11 cellular contexts compared by ENCODE assay signal in genomic region chr3:133447751-133448477, GRCh38. TPM values are rescaled to one million over a fixed set of nuclear protein-coding genes. Genes with fewer than 3 reads are reported as not detected.
DNase-seq lines count a peak whose midpoint lies in the region; ATAC-seq and TF ChIP-seq lines count a peak whose summit lies in the region.
"Had no signal": no experiment of that assay in that cellular context is flagged by ENCODE, and none has a peak within 500 bp of the region (broad histone marks: within the 10 kb centered on the region; RNA-seq: fewer than 3 reads in every experiment).

No MANE protein-coding gene starts in this region.

- H3K27me3 ChIP-seq in upper lobe of left lung, result no peaks in the 10 kb centered on the region

- DNase-seq in GM12865 (ENCODE audit: low read depth) (peak; percentile 62), cerebellar cortex (ENCODE audit: low spot score) (no peak), upper lobe of left lung (no peak), NCI-H2227 treated with DMSO at 0.1 percent for 48 hours (lab: John Stamatoyannopoulos, UW) (no peak)
- DNase-seq: DMS53, hippocampal formation, NCI-H2081 had no signal

- peak overlapping the region; percentile 34 for H3K4me3 Mint-ChIP-seq in activated T-helper 17 cell treated with anti-CD3 and anti-CD28 coated beads, Interleukin-2, amount 50 U/mL, for 72 hours

- ATAC-seq in GM19395 (IDR thresholded peaks at IDR 0.05; ENCODE audit: unreplicated experiment) (peak; percentile 26), HG03432 (IDR thresholded peaks at IDR 0.05; ENCODE audit: unreplicated experiment) (peak; percentile 41), upper lobe of left lung (ENCODE audit: low FRiP score in 2 of 2) (no peak), GM19328 (IDR thresholded peaks at IDR 0.05; ENCODE audit: unreplicated experiment) (no peak)
- no peak for ATAC-seq in activated T-helper 17 cell treated with anti-CD3 and anti-CD28 coated beads, Interleukin-2, amount 50 U/mL, for 72 hours (replicated peaks)

- H3K4me1 ChIP-seq in upper lobe of left lung, result peaks cover 0 to 6% (median 0%) of the 10 kb centered on the region in 4 donors

- H3K9me3 ChIP-seq in upper lobe of left lung, result no peaks in the 10 kb centered on the region

- H3K27ac ChIP-seq in upper lobe of left lung, result no peak overlapping the region

- H3K36me3 ChIP-seq in upper lobe of left lung, result no peaks in the 10 kb centered on the region

- WGBS in upper lobe of left lung, 2 donors, result 80 to 81% methylated on average over 3 to 4 of the region's 4 CpGs

- H3K4me3 ChIP-seq in GM12865 (ENCODE audit: low read depth, low read length) (peak overlapping the region; percentile 6), upper lobe of left lung (no peak overlapping the region)

- H3K4me1 Mint-ChIP-seq in activated T-helper 17 cell treated with anti-CD3 and anti-CD28 coated beads, Interleukin-2, amount 50 U/mL, for 72 hours, result peaks cover 37% of the 10 kb centered on the region

- H3K36me3 Mint-ChIP-seq in activated T-helper 17 cell treated with anti-CD3 and anti-CD28 coated beads, Interleukin-2, amount 50 U/mL, for 72 hours (ENCODE audit: low read depth), result no peaks in the 10 kb centered on the region

- TF ChIP-seq CTCF in GM12865 (IDR thresholded peaks at IDR 0.05; ENCODE audit: insufficient read depth, low read depth, low read length, missing control alignments) (no peak), upper lobe of left lung (IDR thresholded peaks at IDR 0.05) (no peak)

- no peak for TF ChIP-seq POLR2A in upper lobe of left lung (IDR thresholded peaks at IDR 0.05)

- H3K9me3 Mint-ChIP-seq in activated T-helper 17 cell treated with anti-CD3 and anti-CD28 coated beads, Interleukin-2, amount 50 U/mL, for 72 hours, result no peaks in the 10 kb centered on the region

- no peaks in the 10 kb centered on the region for H3K27me3 Mint-ChIP-seq in activated T-helper 17 cell treated with anti-CD3 and anti-CD28 coated beads, Interleukin-2, amount 50 U/mL, for 72 hours

- TF ChIP-seq EP300 in upper lobe of left lung (IDR thresholded peaks at IDR 0.05), result no peak

- peak overlapping the region; percentile 44 for H3K27ac Mint-ChIP-seq in activated T-helper 17 cell treated with anti-CD3 and anti-CD28 coated beads, Interleukin-2, amount 50 U/mL, for 72 hours

RNA-seq across cellular contexts. Expression of gene BFSP2, which starts 48.1 kb away (rescaled TPM):
- total RNA-seq in activated T-helper 17 cell treated with anti-CD3 and anti-CD28 coated beads, Interleukin-2, amount 50 U/mL, for 72 hours, result 1 to 10 TPM in 1 of 2 donors, not detected in 1; 1.0 TPM
- under 1 TPM in 1 of 6 donors, not detected in 5; 0.69 TPM for total RNA-seq in upper lobe of left lung

Comparison
In these comparisons a context has a peak if more than half of its experiments do, and no peak if none do; other contexts are left out.
1. ATAC-seq: peak in GM19395 (single experiment) and HG03432 (single experiment); none in activated T-helper 17 cell treated with anti-CD3 and anti-CD28 coated beads, Interleukin-2, amount 50 U/mL, for 72 hours (single experiment), upper lobe of left lung (0 of 2) and GM19328 (single experiment).